ENCODE assay signal across 1 cellular context in the genomic region with DNA sequence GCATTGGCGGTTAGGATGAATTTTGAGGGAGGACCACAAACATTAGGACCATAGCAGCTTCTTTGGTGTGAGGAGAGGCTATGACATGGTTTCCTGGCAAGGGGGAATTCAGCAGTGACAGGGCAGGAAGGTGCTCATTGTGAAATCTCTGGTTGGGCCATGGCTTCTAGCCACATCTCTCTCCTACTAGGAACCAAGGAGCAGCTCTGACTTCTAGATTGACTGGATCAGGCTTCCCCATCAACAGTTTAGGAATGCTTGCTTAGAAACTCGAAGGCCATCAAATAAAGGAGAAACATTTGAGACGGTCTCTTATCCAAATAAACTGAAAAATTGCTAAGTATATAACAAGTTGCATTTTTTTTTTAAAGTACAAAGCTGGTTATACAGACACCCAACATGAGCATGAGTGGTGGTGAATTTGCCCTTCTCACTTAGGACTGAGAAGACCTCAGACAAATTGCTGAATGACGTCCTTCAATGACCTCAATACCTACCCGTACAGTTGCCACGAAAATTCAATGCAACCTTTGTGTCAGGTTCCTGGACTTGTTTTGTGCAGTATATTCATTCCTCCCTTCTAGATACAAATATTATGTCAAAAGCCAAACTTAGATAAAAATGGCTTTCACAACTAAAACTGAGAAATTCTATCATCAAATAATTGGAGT.
A peak's percentile ranks its signal among the peaks of the same experiment; 100 is the strongest.
TF ChIP-seq lines count a peak whose summit lies in the region.

No MANE protein-coding gene starts in this region.

TF ChIP-seq in HepG2, 621 proteins besides CTCF, POLR2A, EP300 and RAD21:
- TF ChIP-seq PHB2 (IDR thresholded peaks at IDR 0.05; ENCODE audit: partially characterized antibody) (no peak), SOX13 (IDR thresholded peaks at IDR 0.05) (no peak), SOX13 (CRISPR knock-in tag; conservative IDR thresholded peaks at IDR 0.05 in 1 of 2, IDR thresholded peaks at IDR 0.05 in 1 of 2) (no peak), CEBPB (IDR thresholded peaks at IDR 0.05; ENCODE audit: borderline replicate concordance, low read depth, low read length) (peak; percentile 46)
- TF ChIP-seq, protein P1, sequence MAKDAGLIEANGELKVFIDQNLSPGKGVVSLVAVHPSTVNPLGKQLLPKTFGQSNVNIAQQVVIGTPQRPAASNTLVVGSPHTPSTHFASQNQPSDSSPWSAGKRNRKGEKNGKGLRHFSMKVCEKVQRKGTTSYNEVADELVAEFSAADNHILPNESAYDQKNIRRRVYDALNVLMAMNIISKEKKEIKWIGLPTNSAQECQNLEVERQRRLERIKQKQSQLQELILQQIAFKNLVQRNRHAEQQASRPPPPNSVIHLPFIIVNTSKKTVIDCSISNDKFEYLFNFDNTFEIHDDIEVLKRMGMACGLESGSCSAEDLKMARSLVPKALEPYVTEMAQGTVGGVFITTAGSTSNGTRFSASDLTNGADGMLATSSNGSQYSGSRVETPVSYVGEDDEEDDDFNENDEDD (CRISPR knock-in tag; IDR thresholded peaks at IDR 0.05; ENCODE audit: borderline replicate concordance), result no peak
- TF ChIP-seq, protein P2, sequence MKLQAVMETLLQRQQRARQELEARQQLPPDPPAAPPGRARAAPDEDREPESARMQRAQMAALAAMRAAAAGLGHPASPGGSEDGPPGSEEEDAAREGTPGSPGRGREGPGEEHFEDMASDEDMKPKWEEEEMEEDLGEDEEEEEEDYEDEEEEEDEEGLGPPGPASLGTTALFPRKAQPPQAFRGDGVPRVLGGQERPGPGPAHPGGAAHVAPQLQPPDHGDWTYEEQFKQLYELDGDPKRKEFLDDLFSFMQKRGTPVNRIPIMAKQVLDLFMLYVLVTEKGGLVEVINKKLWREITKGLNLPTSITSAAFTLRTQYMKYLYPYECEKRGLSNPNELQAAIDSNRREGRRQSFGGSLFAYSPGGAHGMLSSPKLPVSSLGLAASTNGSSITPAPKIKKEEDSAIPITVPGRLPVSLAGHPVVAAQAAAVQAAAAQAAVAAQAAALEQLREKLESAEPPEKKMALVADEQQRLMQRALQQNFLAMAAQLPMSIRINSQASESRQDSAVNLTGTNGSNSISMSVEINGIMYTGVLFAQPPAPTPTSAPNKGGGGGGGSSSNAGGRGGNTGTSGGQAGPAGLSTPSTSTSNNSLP (IDR thresholded peaks at IDR 0.05; ENCODE audit: low read depth, low read length), result no peak
